In genomic region chr2:172249986-172250385, GRCh38 we compare ENCODE assay signal across 13 cellular contexts.
A peak's percentile ranks its signal among the peaks of the same experiment; 100 is the strongest.
DNase-seq lines count a peak whose midpoint lies in the region; TF ChIP-seq lines count a peak whose summit lies in the region.
"Had no signal": no experiment of that assay in that cellular context is flagged by ENCODE, and none has a peak within 500 bp of the region (broad histone marks: within the 10 kb centered on the region; RNA-seq: fewer than 3 reads in every experiment).

No MANE protein-coding gene starts in this region.

- peaks cover 5% of the 10 kb centered on the region; the same call in 1 of the 2 replicates for H3K9me3 ChIP-seq in SJSA1 (replicated peaks)

- H3K36me3 ChIP-seq in ACC112 (ENCODE audit: insufficient read depth, low read length) (no peaks in the 10 kb centered on the region), SJSA1 (no peaks in the 10 kb centered on the region)
- H3K36me3 ChIP-seq: BLaER1 treated with 17β-estradiol and CSF1 and Interleukin-3, amounts not matched to agents 10 nM and 100 nM had no signal

- H3K4me1 ChIP-seq in ACC112 (ENCODE audit: control insufficient read depth, insufficient read depth, low read length, unreplicated experiment) (peaks cover 57% of the 10 kb centered on the region), SJSA1 (replicated peaks) (peaks cover 79% of the 10 kb centered on the region)

- DNase-seq in GM04504 (ENCODE audit: low read depth) (peak; percentile 47), SJSA1 (ENCODE audit: low read depth in 1 of 2, low spot score in 2 of 2) (peak in 1 of 2 experiments; percentile 58), fibroblast of mammary gland (ENCODE audit: low read depth) (peak; percentile 93), NCI-H524 treated with DMSO at 0.1 percent for 48 hours (lab: John Stamatoyannopoulos, UW) (no peak), NCI-H2227 (lab: John Stamatoyannopoulos, UW; ENCODE audit: unreplicated experiment) (no peak), NCI-H1092 treated with DMSO at 0.1 percent for 48 hours (lab: John Stamatoyannopoulos, UW) (no peak)
- no peak for DNase-seq in stimulated activated CD4-positive, alpha-beta T cell treated with anti-CD3 and anti-CD28 coated beads, Interleukin-12 subunit alpha, Interleukin-12 subunit beta, amount 100 ng/mL, for 4 hours
- DNase-seq: activated CD8-positive, alpha-beta memory T cell treated with anti-CD3 and anti-CD28 coated beads for 24 hours; GF-D8; naive B cell had no signal

- H2AFZ ChIP-seq in ACC112 (ENCODE audit: low read length, unreplicated experiment): peak overlapping the region; percentile 35

- H3K79me2 ChIP-seq in ACC112 (ENCODE audit: control insufficient read depth, insufficient read depth, low read length, unreplicated experiment): no peaks in the 10 kb centered on the region

- TF ChIP-seq CTCF in fibroblast of mammary gland (conservative IDR thresholded peaks at IDR 0.05; ENCODE audit: control insufficient read depth, insufficient read depth, low read depth, low read length): no peak

- H3K27me3 ChIP-seq in ACC112 (ENCODE audit: insufficient read depth, low read length) (no peaks in the 10 kb centered on the region), SJSA1 (replicated peaks) (no peaks in the 10 kb centered on the region)
- H3K27me3 ChIP-seq: BLaER1 treated with 17β-estradiol and CSF1 and Interleukin-3, amounts not matched to agents 10 nM and 100 nM had no signal

- H3K27ac ChIP-seq in ACC112 (ENCODE audit: low read depth, low read length): peak overlapping the region; percentile 47
- peak overlapping the region; percentile 89 for H3K27ac ChIP-seq in SJSA1
- H3K27ac ChIP-seq: BLaER1 treated with 17β-estradiol and CSF1 and Interleukin-3, amounts not matched to agents 10 nM and 100 nM; KMS-11 had no signal

- H3K4me3 ChIP-seq in ACC112 (ENCODE audit: low read depth, low read length) (no peak overlapping the region; the same call in 1 of the 2 replicates), SJSA1 (no peak overlapping the region), fibroblast of mammary gland (ENCODE audit: control insufficient read depth, low read depth, low read length) (no peak overlapping the region)
- H3K4me3 ChIP-seq: BLaER1 treated with 17β-estradiol and CSF1 and Interleukin-3, amounts not matched to agents 10 nM and 100 nM had no signal

Comparison
In these comparisons a context has a peak if more than half of its experiments do, and no peak if none do; other contexts are left out.
1. DNase-seq: peak in GM04504 (single experiment) and fibroblast of mammary gland (single experiment); none in NCI-H524 treated with DMSO at 0.1 percent for 48 hours (single experiment), stimulated activated CD4-positive, alpha-beta T cell treated with anti-CD3 and anti-CD28 coated beads, Interleukin-12 subunit alpha, Interleukin-12 subunit beta, amount 100 ng/mL, for 4 hours (single experiment), NCI-H2227 (single experiment) and NCI-H1092 treated with DMSO at 0.1 percent for 48 hours (single experiment).